In the genomic region with DNA sequence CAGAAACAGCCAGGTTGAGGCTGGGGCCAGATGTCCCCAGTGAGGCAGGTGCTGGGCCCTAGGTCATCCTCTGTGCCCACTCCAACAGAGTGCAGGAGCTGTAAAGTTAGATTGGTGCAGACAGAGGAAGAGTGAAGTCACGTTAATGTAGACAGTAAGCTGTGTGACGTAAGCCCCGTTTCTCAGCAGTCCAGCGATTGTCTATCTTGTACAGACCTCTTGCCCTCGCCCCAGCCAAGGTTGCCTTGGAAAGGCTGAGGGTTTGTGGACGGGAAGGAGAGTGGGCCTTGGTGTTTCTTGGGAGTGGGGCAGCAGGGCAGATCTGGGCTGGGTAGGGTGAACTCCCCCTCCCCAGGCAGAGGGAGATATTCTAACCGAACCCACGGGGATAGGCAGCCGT, we compare ENCODE assay signal across 17 cellular contexts. TPM values are rescaled to one million over a fixed set of nuclear protein-coding genes. Genes with fewer than 3 reads are reported as not detected.
DNase-seq lines count a peak whose midpoint lies in the region; ATAC-seq and TF ChIP-seq lines count a peak whose summit lies in the region.
"Had no signal": no experiment of that assay in that cellular context is flagged by ENCODE, and none has a peak within 500 bp of the region (broad histone marks: within the 10 kb centered on the region; RNA-seq: fewer than 3 reads in every experiment).

No MANE protein-coding gene starts in this region.

- no peak for TF ChIP-seq CTCF in IMR-90 (conservative IDR thresholded peaks at IDR 0.05; ENCODE audit: low read depth, low read length)
- no peak for TF ChIP-seq CTCF in nephron (IDR thresholded peaks at IDR 0.05; ENCODE audit: unreplicated experiment in 3 of 3)

- H2AFZ ChIP-seq in IMR-90 (replicated peaks; ENCODE audit: low read length, poor library complexity) (peak overlapping the region; percentile 2), mesenchymal stem cell (ENCODE audit: low read depth, low read length) (no peak overlapping the region)

- H4K5ac ChIP-seq in IMR-90 (ENCODE audit: low read depth, low read length), result no peak overlapping the region

- no peaks in the 10 kb centered on the region for H3K27me3 Mint-ChIP-seq in central memory CD8-positive, alpha-beta T cell
- peaks cover 15% of the 10 kb centered on the region for H3K27me3 Mint-ChIP-seq in nephron (ENCODE audit: low read depth)

- no peak overlapping the region for H3K4ac ChIP-seq in IMR-90 (ENCODE audit: low read depth, low read length)
- no peak overlapping the region for H3K4ac ChIP-seq in mesenchymal stem cell (ENCODE audit: low read depth in 1 of 2, low read length in 2 of 2)

- CTCF ChIA-PET in IMR-90 (lab: Yijun Ruan, JAX), result no interaction called here

- POLR2A ChIA-PET in IMR-90 (lab: Charles Lee; ENCODE audit: unreplicated experiment), result no interaction called here

- no peaks in the 10 kb centered on the region for H3K9me3 Mint-ChIP-seq in central memory CD8-positive, alpha-beta T cell
- no peaks in the 10 kb centered on the region for H3K9me3 Mint-ChIP-seq in nephron
- H3K9me3 Mint-ChIP-seq in stimulated activated effector memory CD8-positive, alpha-beta T cell treated with anti-CD3 and anti-CD28 coated beads, Interleukin-12 subunit alpha, Interleukin-12 subunit beta, amount 100 ng/mL, for 72 hours, result no peaks in the 10 kb centered on the region

- H3K4me2 ChIP-seq in IMR-90 (ENCODE audit: low read depth, low read length), result no peak overlapping the region
- no peak overlapping the region for H3K4me2 ChIP-seq in mesenchymal stem cell (ENCODE audit: low read length, poor library complexity, severe bottlenecking)

- no peak overlapping the region for H2BK15ac ChIP-seq in IMR-90 (ENCODE audit: low read depth, low read length)
- H2BK15ac ChIP-seq in mesenchymal stem cell (ENCODE audit: low read depth, poor library complexity, severe bottlenecking), result no peak overlapping the region

- TF ChIP-seq POLR2A in IMR-90 (IDR thresholded peaks at IDR 0.05; ENCODE audit: low read depth, low read length), result no peak

- H2BK120ac ChIP-seq in IMR-90 (ENCODE audit: low read depth, low read length) (no peak overlapping the region), mesenchymal stem cell (ENCODE audit: low read depth, low read length) (no peak overlapping the region)

- no TSS peak for BruUV-seq in IMR-90 (replicated peaks; lab: Mats Ljungman, UMichigan)

- dilution Hi-C loops in IMR-90 (cut with HindIII; ENCODE audit: low sequenced_read_pairs, unreplicated experiment), result no loop called here

- H3K14ac ChIP-seq in IMR-90 (replicated peaks; ENCODE audit: low read depth, low read length) (no peak overlapping the region), mesenchymal stem cell (ENCODE audit: low read length in 2 of 2) (no peak overlapping the region)

- H4K8ac ChIP-seq in IMR-90 (ENCODE audit: low read depth in 2 of 2, low read length in 2 of 2) (no peak overlapping the region), mesenchymal stem cell (ENCODE audit: low read length) (no peak overlapping the region)

- H3K9me1 ChIP-seq in IMR-90 (ENCODE audit: insufficient read depth, low read length), result 0 out of 2 replicates have a peak, but pooled peaks cover 3% of the 10 kb centered on the region

- H3K36me3 Mint-ChIP-seq in central memory CD8-positive, alpha-beta T cell (ENCODE audit: insufficient read depth), result no peaks in the 10 kb centered on the region
- peaks cover 3% of the 10 kb centered on the region for H3K36me3 Mint-ChIP-seq in nephron (ENCODE audit: low read depth)
- no peaks in the 10 kb centered on the region for H3K36me3 Mint-ChIP-seq in stimulated activated effector memory CD8-positive, alpha-beta T cell treated with anti-CD3 and anti-CD28 coated beads, Interleukin-12 subunit alpha, Interleukin-12 subunit beta, amount 100 ng/mL, for 72 hours

- peaks cover 7% of the 10 kb centered on the region for H3K4me1 Mint-ChIP-seq in central memory CD8-positive, alpha-beta T cell
- H3K4me1 Mint-ChIP-seq in nephron, result peaks cover 14% of the 10 kb centered on the region
- peaks cover 21% of the 10 kb centered on the region for H3K4me1 Mint-ChIP-seq in stimulated activated effector memory CD8-positive, alpha-beta T cell treated with anti-CD3 and anti-CD28 coated beads, Interleukin-12 subunit alpha, Interleukin-12 subunit beta, amount 100 ng/mL, for 72 hours

- in situ Hi-C loops in IMR-90 (cut with MboI; ENCODE audit: low sequenced_read_pairs), result loop anchor here (5.0 to 25.0 kb wide), 2 partner anchors 120 to 305 kb away; a partner anchor contains a TSS

- WGBS in IMR-90 (ENCODE audit: extremely low coverage in 2 of 2, insufficient read length in 1 of 2), 2 experiments, result 90% methylated on average over 2 of the region's 9 CpGs; no CpG with 5 or more reads in 1 of the 2 experiments
- WGBS in mesenchymal stem cell, result 92% methylated on average over 9 of the region's 9 CpGs

- H2BK12ac ChIP-seq in mesenchymal stem cell (ENCODE audit: low read length in 2 of 2), result no peak overlapping the region

- H2BK20ac ChIP-seq in IMR-90 (ENCODE audit: low read depth, low read length), result no peak overlapping the region

- no peak overlapping the region for H3K23ac ChIP-seq in IMR-90 (ENCODE audit: low read depth, low read length)
- no peak overlapping the region for H3K23ac ChIP-seq in mesenchymal stem cell (ENCODE audit: low read length in 2 of 2)

- H3K4me3 Mint-ChIP-seq in central memory CD8-positive, alpha-beta T cell, result peak overlapping the region; percentile 1
- H3K4me3 Mint-ChIP-seq in nephron, result peak overlapping the region in 2 of 3 experiments; percentile 24 to 80
- no peak overlapping the region for H3K4me3 Mint-ChIP-seq in stimulated activated effector memory CD8-positive, alpha-beta T cell treated with anti-CD3 and anti-CD28 coated beads, Interleukin-12 subunit alpha, Interleukin-12 subunit beta, amount 100 ng/mL, for 72 hours

- no peaks in the 10 kb centered on the region for H3K9me3 ChIP-seq in IMR-90 (ENCODE audit: control insufficient read depth, insufficient read depth, low read length)
- no peaks in the 10 kb centered on the region for H3K9me3 ChIP-seq in mesenchymal stem cell (ENCODE audit: control insufficient read depth, low read length)

- H3K36me3 ChIP-seq in IMR-90 (ENCODE audit: control insufficient read depth, insufficient read depth, low read length), result no peaks in the 10 kb centered on the region
- H3K36me3 ChIP-seq in mesenchymal stem cell (ENCODE audit: control insufficient read depth in 1 of 2, insufficient read depth in 2 of 2, low read depth in 1 of 2, low read length in 2 of 2), result no peaks in the 10 kb centered on the region

- no peak overlapping the region for H2AK9ac ChIP-seq in IMR-90 (replicated peaks; ENCODE audit: low read depth, low read length, poor library complexity)

- H3K27me3 ChIP-seq in IMR-90 (ENCODE audit: control insufficient read depth, insufficient read depth, low read length) (peaks cover 17% of the 10 kb centered on the region; the same call in 1 of the 2 replicates), mesenchymal stem cell (ENCODE audit: control insufficient read depth in 1 of 2, insufficient read depth in 1 of 2, low read length in 2 of 2) (peaks cover 6 to 18% of the 10 kb centered on the region in 2 experiments)

- H3K27ac ChIP-seq in IMR-90 (ENCODE audit: insufficient read depth, low read length), result no peak overlapping the region
- no peak overlapping the region for H3K27ac ChIP-seq in mesenchymal stem cell (ENCODE audit: low read length, poor library complexity, severe bottlenecking)

- H2BK5ac ChIP-seq in IMR-90 (ENCODE audit: low read depth, low read length, poor library complexity, severe bottlenecking) (no peak overlapping the region), mesenchymal stem cell (ENCODE audit: low read depth, low read length, poor library complexity, severe bottlenecking) (no peak overlapping the region)

- no peak overlapping the region for H2AK5ac ChIP-seq in IMR-90 (ENCODE audit: low read depth, low read length)
- no peak overlapping the region for H2AK5ac ChIP-seq in mesenchymal stem cell (ENCODE audit: low read length, severe bottlenecking)

- H3K4me3 ChIP-seq in IMR-90 (ENCODE audit: insufficient read depth, low read depth, low read length) (no peak overlapping the region), mesenchymal stem cell (ENCODE audit: insufficient read depth in 1 of 2, low read depth in 1 of 2, low read length in 2 of 2) (no peak overlapping the region)

- H3K18ac ChIP-seq in IMR-90 (ENCODE audit: low read depth, low read length), result no peak overlapping the region
- no peak overlapping the region for H3K18ac ChIP-seq in mesenchymal stem cell (ENCODE audit: low read depth in 1 of 2, low read length in 2 of 2)

- ATAC-seq in IMR-90 (ENCODE audit: low read depth), result no peak
- ATAC-seq in central memory CD8-positive, alpha-beta T cell (replicated peaks; ENCODE audit: extremely low read depth, poor library complexity, severe bottlenecking), result no peak
- no peak for ATAC-seq in stimulated activated effector memory CD8-positive, alpha-beta T cell treated with anti-CD3 and anti-CD28 coated beads, Interleukin-12 subunit alpha, Interleukin-12 subunit beta, amount 100 ng/mL, for 72 hours
- no peak for ATAC-seq in activated CD4-positive, CD25-positive, alpha-beta regulatory T cell treated with anti-CD3 and anti-CD28 coated beads, Interleukin-2, amount 50 U/mL, for 24 hours
- ATAC-seq in HG02870 (IDR thresholded peaks at IDR 0.05; ENCODE audit: unreplicated experiment), result no peak
- ATAC-seq: PC-3 had no signal

- H3K56ac ChIP-seq in IMR-90 (ENCODE audit: extremely low read depth, insufficient read depth, low read length), result no peak overlapping the region

- TF ChIP-seq RAD21 in IMR-90 (IDR thresholded peaks at IDR 0.05; ENCODE audit: low read length), result no peak

- no peak overlapping the region for H4K91ac ChIP-seq in IMR-90 (ENCODE audit: insufficient read depth, low read depth, low read length)
- H4K91ac ChIP-seq in mesenchymal stem cell (ENCODE audit: low read length), result no peak overlapping the region

- no peak overlapping the region for H3K27ac Mint-ChIP-seq in central memory CD8-positive, alpha-beta T cell (ENCODE audit: low read depth)
- H3K27ac Mint-ChIP-seq in nephron, result no peak overlapping the region
- H3K27ac Mint-ChIP-seq in stimulated activated effector memory CD8-positive, alpha-beta T cell treated with anti-CD3 and anti-CD28 coated beads, Interleukin-12 subunit alpha, Interleukin-12 subunit beta, amount 100 ng/mL, for 72 hours, result peak overlapping the region; percentile 1

- DNase-seq in IMR-90 (no peak), T-helper 1 cell (no peak), mesenchymal stem cell (no peak)
- DNase-seq in central memory CD8-positive, alpha-beta T cell (ENCODE audit: low spot score in 2 of 2), result no peak
- DNase-seq in stimulated activated effector memory CD8-positive, alpha-beta T cell treated with anti-CD3 and anti-CD28 coated beads, Interleukin-12 subunit alpha, Interleukin-12 subunit beta, amount 100 ng/mL, for 72 hours (ENCODE audit: low spot score in 2 of 2), result no peak
- DNase-seq: ACHN, C1 segment of cervical spinal cord, DMS79 treated with DMSO at 0.1 percent for 48 hours, NCI-H1105, NCI-H2081 treated with DMSO at 0.1 percent for 48 hours, NCI-H510A treated with DMSO at 0.1 percent for 48 hours, NCI-H774, PC-3 had no signal

- H3K9ac ChIP-seq in IMR-90 (ENCODE audit: low read depth, low read length) (no peak overlapping the region), mesenchymal stem cell (ENCODE audit: low read length) (no peak overlapping the region)

- no peaks in the 10 kb centered on the region; the same call in 1 of the 2 replicates for H3K4me1 ChIP-seq in IMR-90 (ENCODE audit: control insufficient read depth, insufficient read depth, low read length)
- H3K4me1 ChIP-seq in mesenchymal stem cell (ENCODE audit: control insufficient read depth, insufficient read depth, low read depth, low read length), result peaks cover 14% of the 10 kb centered on the region

- no peaks in the 10 kb centered on the region for H3K79me1 ChIP-seq in IMR-90 (ENCODE audit: low read depth in 1 of 2, low read length in 2 of 2)
- no peaks in the 10 kb centered on the region for H3K79me1 ChIP-seq in mesenchymal stem cell (replicated peaks; ENCODE audit: low read length, poor library complexity, severe bottlenecking)

- intact Hi-C loops in IMR-90 (cut with micrococcal nuclease), result loop anchor here (10.0 kb wide), 1 partner anchor 767 kb away; no protein-coding TSS in a partner anchor

- H4K20me1 ChIP-seq in IMR-90 (ENCODE audit: insufficient read depth, low read length), result no peaks in the 10 kb centered on the region

RNA-seq across cellular contexts. Expression of a gene that starts 13.5 kb away (rescaled TPM):
- under 0.01 TPM in 1 of 2 replicates, not detected in the other for total RNA-seq in IMR-90 (2012; rRNA removed)
- 0.19 and 0.29 TPM in 2 replicates for polyA plus RNA-seq in IMR-90 (2012; rRNA removed)
- 0.12 and 0.27 TPM in 2 replicates for polyA plus RNA-seq in IMR-90 (2012; cell fraction: cytosol; rRNA removed)
- 2.3 and 3.0 TPM in 2 replicates for polyA plus RNA-seq in IMR-90 (2012; cell fraction: nucleus; rRNA removed; ENCODE audit: low replicate concordance)
- 0.48 TPM for polyA plus RNA-seq in mesenchymal stem cell (2013, experiment 1 of 2)
- 0.58 TPM for polyA plus RNA-seq in mesenchymal stem cell (2013, experiment 2 of 2)
- total RNA-seq: LHCN-M2 had no signal
